ENCODE assay signal across 12 cellular contexts in genomic region chr5:390571-391491, GRCh38. TPM values are rescaled to one million over a fixed set of nuclear protein-coding genes. Genes with fewer than 3 reads are reported as not detected.
DNase-seq lines count a peak whose midpoint lies in the region; ATAC-seq and TF ChIP-seq lines count a peak whose summit lies in the region.
"Had no signal": no experiment of that assay in that cellular context is flagged by ENCODE, and none has a peak within 500 bp of the region (broad histone marks: within the 10 kb centered on the region; RNA-seq: fewer than 3 reads in every experiment).

No MANE protein-coding gene starts in this region.

- POLR2A ChIA-PET in AG04450 (lab: Yijun Ruan, JAX) = no interaction called here

- H3K27ac ChIP-seq in AG04450 (ENCODE audit: low read depth, low read length) (peak overlapping the region; percentile 11), mesodermal cell (ENCODE audit: low read depth, low read length, severe bottlenecking) (peak overlapping the region; percentile 5), MM.1S (ENCODE audit: low read length) (no peak overlapping the region)
- H3K27ac ChIP-seq: neutrophil had no signal

- ATAC-seq in activated T-helper 17 cell treated with anti-CD3 and anti-CD28 coated beads, Interleukin-2, amount 50 U/mL, for 72 hours (replicated peaks) = no peak
- no peak for ATAC-seq in GM21381 (IDR thresholded peaks at IDR 0.05; ENCODE audit: unreplicated experiment)

- peaks cover 13% of the 10 kb centered on the region for H3K4me1 Mint-ChIP-seq in activated T-helper 17 cell treated with anti-CD3 and anti-CD28 coated beads, Interleukin-2, amount 50 U/mL, for 72 hours

- H3K36me3 Mint-ChIP-seq in activated T-helper 17 cell treated with anti-CD3 and anti-CD28 coated beads, Interleukin-2, amount 50 U/mL, for 72 hours (ENCODE audit: low read depth) = peaks cover 42% of the 10 kb centered on the region

- no peaks in the 10 kb centered on the region for H3K27me3 Mint-ChIP-seq in activated T-helper 17 cell treated with anti-CD3 and anti-CD28 coated beads, Interleukin-2, amount 50 U/mL, for 72 hours

- H3K9me3 ChIP-seq in AG04450 (ENCODE audit: control insufficient read depth, insufficient read depth, low read length) (peaks cover 10% of the 10 kb centered on the region; the same call in 1 of the 2 replicates), mesodermal cell (ENCODE audit: control insufficient read depth, low read length) (no peaks in the 10 kb centered on the region), MM.1S (replicated peaks; ENCODE audit: insufficient read depth, low read length) (no peaks in the 10 kb centered on the region)
- H3K9me3 ChIP-seq: neutrophil had no signal

- H3K36me3 ChIP-seq in mesodermal cell (ENCODE audit: control insufficient read depth, insufficient read depth, low read length) = no peaks in the 10 kb centered on the region
- H3K36me3 ChIP-seq in MM.1S (replicated peaks; ENCODE audit: insufficient read depth, low read length) = no peaks in the 10 kb centered on the region
- H3K36me3 ChIP-seq: neutrophil had no signal

- peaks cover 28% of the 10 kb centered on the region for H3K4me1 ChIP-seq in mesodermal cell (ENCODE audit: control insufficient read depth, insufficient read depth, low read length, poor library complexity, severe bottlenecking)
- no peaks in the 10 kb centered on the region for H3K4me1 ChIP-seq in MM.1S (ENCODE audit: low read length)

- H4K20me1 ChIP-seq in MM.1S (ENCODE audit: insufficient read depth, low read length) = no peaks in the 10 kb centered on the region

- H3K27ac Mint-ChIP-seq in activated T-helper 17 cell treated with anti-CD3 and anti-CD28 coated beads, Interleukin-2, amount 50 U/mL, for 72 hours = peak overlapping the region; percentile 84

- H3K4me3 ChIP-seq in AG04450 (ENCODE audit: low read depth, low read length) (no peak overlapping the region), mesodermal cell (ENCODE audit: extremely low read depth, insufficient read depth, low read length, poor library complexity, severe bottlenecking) (no peak overlapping the region), MM.1S (ENCODE audit: low read length) (no peak overlapping the region), foreskin fibroblast (ENCODE audit: low read depth in 1 of 2, low read length in 2 of 2) (no peak overlapping the region)

- no peak for DNase-seq in AG04450 (ENCODE audit: low read depth, low spot score)
- DNase-seq in GM10266 (ENCODE audit: extremely low spot score) = peak; percentile 50
- no peak for DNase-seq in MM.1S
- DNase-seq in foreskin fibroblast = no peak
- DNase-seq in UCSD-AML1 (lab: John Stamatoyannopoulos, UW; ENCODE audit: unreplicated experiment) = no peak
- DNase-seq: activated naive CD4-positive, alpha-beta T cell treated with Interleukin-2 at 50 U/mL for 16 hours; DMS 273 treated with DMSO at 0.1 percent for 48 hours; NCI-H1092 had no signal

- CTCF ChIA-PET in AG04450 (lab: Charles Lee) = no interaction called here

- H3K4me2 ChIP-seq in MM.1S (ENCODE audit: low read depth, low read length) = no peak overlapping the region

- H3K9me3 Mint-ChIP-seq in activated T-helper 17 cell treated with anti-CD3 and anti-CD28 coated beads, Interleukin-2, amount 50 U/mL, for 72 hours = peaks cover 3% of the 10 kb centered on the region

- 57 to 64% methylated on average over 11 to 12 of the region's 37 CpGs for WGBS in mesodermal cell (ENCODE audit: insufficient coverage in 2 of 2), 2 experiments

- no peaks in the 10 kb centered on the region for H3K27me3 ChIP-seq in AG04450 (ENCODE audit: control insufficient read depth, insufficient read depth, low read length)
- H3K27me3 ChIP-seq in MM.1S (replicated peaks; ENCODE audit: insufficient read depth, low read length) = no peaks in the 10 kb centered on the region
- H3K27me3 ChIP-seq: neutrophil had no signal

- TF ChIP-seq CTCF in AG04450 (IDR thresholded peaks at IDR 0.05; ENCODE audit: low read depth, low read length) (no peak), GM10266 (IDR thresholded peaks at IDR 0.05; ENCODE audit: control insufficient read depth, insufficient read depth, low read depth, missing control alignments) (no peak), MM.1S (IDR thresholded peaks at IDR 0.05; ENCODE audit: low read length) (no peak), foreskin fibroblast (IDR thresholded peaks at IDR 0.05; ENCODE audit: low read depth, low read length) (no peak)

- no peaks in the 10 kb centered on the region for H3K9me2 ChIP-seq in MM.1S (replicated peaks; ENCODE audit: insufficient read depth, low read length)

- H3K79me2 ChIP-seq in MM.1S (ENCODE audit: low read length) = no peaks in the 10 kb centered on the region

- H3K9ac ChIP-seq in MM.1S (ENCODE audit: low read length) = no peak overlapping the region

- H2AFZ ChIP-seq in MM.1S (ENCODE audit: low read length) = no peak overlapping the region

- peak overlapping the region; percentile 54 for H3K4me3 Mint-ChIP-seq in activated T-helper 17 cell treated with anti-CD3 and anti-CD28 coated beads, Interleukin-2, amount 50 U/mL, for 72 hours

- no peaks in the 10 kb centered on the region for H3F3A ChIP-seq in MM.1S (ENCODE audit: insufficient read depth, low read length)

RNA-seq across cellular contexts. Expression of gene EXOC3, which starts 52.1 kb away (rescaled TPM):
- polyA plus RNA-seq in AG04450 (2011; rRNA removed) = 27.3 and 32.9 TPM in 2 replicates
- polyA minus RNA-seq in AG04450 (2011; rRNA and poly(A)+ RNA removed) = 31.7 and 38.2 TPM in 2 replicates
- total RNA-seq in activated T-helper 17 cell treated with anti-CD3 and anti-CD28 coated beads, Interleukin-2, amount 50 U/mL, for 72 hours = 10 to 100 TPM; 78.3 to 93.6 TPM
- polyA plus RNA-seq in mesodermal cell (2013, experiment 1 of 2) = 32.3 TPM
- polyA plus RNA-seq in mesodermal cell (2013, experiment 2 of 2) = 29.0 TPM
